2 cellular contexts compared by ENCODE assay signal in genomic region chr7:20395094-20395493, GRCh38.
A peak's percentile ranks its signal among the peaks of the same experiment; 100 is the strongest.
TF ChIP-seq lines count a peak whose summit lies in the region.

No MANE protein-coding gene starts in this region.

TF ChIP-seq in K562, 482 proteins besides CTCF, POLR2A, EP300 and RAD21 (continued from another document):
- TF ChIP-seq CEBPG (CRISPR knock-in tag; IDR thresholded peaks at IDR 0.05) (no peak), CEBPG (tag; conservative IDR thresholded peaks at IDR 0.05 in 1 of 2, IDR thresholded peaks at IDR 0.05 in 1 of 2) (peak; percentile 16 to 77; a peak in 2 of 4 replicates), HEY1 (CRISPR knock-in tag; IDR thresholded peaks at IDR 0.05; ENCODE audit: borderline replicate concordance) (no peak)

TF ChIP-seq in SK-N-SH treated with all-trans-retinoic acid at 6 μM for 48 hours, 23 proteins besides CTCF, POLR2A, EP300 and RAD21 (continued from another document):
- no peak for TF ChIP-seq CREB5 (CRISPR knock-in tag; IDR thresholded peaks at IDR 0.05; ENCODE audit: low read depth)
- TF ChIP-seq TSHZ2 (CRISPR knock-in tag; IDR thresholded peaks at IDR 0.05), result no peak
- TF ChIP-seq OSR1 (CRISPR knock-in tag; IDR thresholded peaks at IDR 0.05), result no peak
- no peak for TF ChIP-seq BACH2 (CRISPR knock-in tag; IDR thresholded peaks at IDR 0.05; ENCODE audit: borderline replicate concordance)
- TF ChIP-seq ZNF565 (CRISPR knock-in tag; conservative IDR thresholded peaks at IDR 0.05; ENCODE audit: low read depth), result no peak
